In genomic region chr10:116108106-116108505, GRCh38 we compare ENCODE assay signal across 1 cellular context.
TF ChIP-seq lines count a peak whose summit lies in the region.

No MANE protein-coding gene starts in this region.

TF ChIP-seq in GM23338, 12 proteins besides CTCF, POLR2A, EP300 and RAD21 (continued from another document):
- TF ChIP-seq, protein P1, sequence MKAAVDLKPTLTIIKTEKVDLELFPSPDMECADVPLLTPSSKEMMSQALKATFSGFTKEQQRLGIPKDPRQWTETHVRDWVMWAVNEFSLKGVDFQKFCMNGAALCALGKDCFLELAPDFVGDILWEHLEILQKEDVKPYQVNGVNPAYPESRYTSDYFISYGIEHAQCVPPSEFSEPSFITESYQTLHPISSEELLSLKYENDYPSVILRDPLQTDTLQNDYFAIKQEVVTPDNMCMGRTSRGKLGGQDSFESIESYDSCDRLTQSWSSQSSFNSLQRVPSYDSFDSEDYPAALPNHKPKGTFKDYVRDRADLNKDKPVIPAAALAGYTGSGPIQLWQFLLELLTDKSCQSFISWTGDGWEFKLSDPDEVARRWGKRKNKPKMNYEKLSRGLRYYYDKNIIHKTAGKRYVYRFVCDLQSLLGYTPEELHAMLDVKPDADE (IDR thresholded peaks at IDR 0.05): no peak
- no peak for TF ChIP-seq ZNF331 (CRISPR knock-in tag; IDR thresholded peaks at IDR 0.05; ENCODE audit: low read depth)
- TF ChIP-seq EZH2 (IDR thresholded peaks at IDR 0.05; ENCODE audit: low read depth, unreplicated experiment): no peak
- TF ChIP-seq, protein P2, sequence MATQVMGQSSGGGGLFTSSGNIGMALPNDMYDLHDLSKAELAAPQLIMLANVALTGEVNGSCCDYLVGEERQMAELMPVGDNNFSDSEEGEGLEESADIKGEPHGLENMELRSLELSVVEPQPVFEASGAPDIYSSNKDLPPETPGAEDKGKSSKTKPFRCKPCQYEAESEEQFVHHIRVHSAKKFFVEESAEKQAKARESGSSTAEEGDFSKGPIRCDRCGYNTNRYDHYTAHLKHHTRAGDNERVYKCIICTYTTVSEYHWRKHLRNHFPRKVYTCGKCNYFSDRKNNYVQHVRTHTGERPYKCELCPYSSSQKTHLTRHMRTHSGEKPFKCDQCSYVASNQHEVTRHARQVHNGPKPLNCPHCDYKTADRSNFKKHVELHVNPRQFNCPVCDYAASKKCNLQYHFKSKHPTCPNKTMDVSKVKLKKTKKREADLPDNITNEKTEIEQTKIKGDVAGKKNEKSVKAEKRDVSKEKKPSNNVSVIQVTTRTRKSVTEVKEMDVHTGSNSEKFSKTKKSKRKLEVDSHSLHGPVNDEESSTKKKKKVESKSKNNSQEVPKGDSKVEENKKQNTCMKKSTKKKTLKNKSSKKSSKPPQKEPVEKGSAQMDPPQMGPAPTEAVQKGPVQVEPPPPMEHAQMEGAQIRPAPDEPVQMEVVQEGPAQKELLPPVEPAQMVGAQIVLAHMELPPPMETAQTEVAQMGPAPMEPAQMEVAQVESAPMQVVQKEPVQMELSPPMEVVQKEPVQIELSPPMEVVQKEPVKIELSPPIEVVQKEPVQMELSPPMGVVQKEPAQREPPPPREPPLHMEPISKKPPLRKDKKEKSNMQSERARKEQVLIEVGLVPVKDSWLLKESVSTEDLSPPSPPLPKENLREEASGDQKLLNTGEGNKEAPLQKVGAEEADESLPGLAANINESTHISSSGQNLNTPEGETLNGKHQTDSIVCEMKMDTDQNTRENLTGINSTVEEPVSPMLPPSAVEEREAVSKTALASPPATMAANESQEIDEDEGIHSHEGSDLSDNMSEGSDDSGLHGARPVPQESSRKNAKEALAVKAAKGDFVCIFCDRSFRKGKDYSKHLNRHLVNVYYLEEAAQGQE (IDR thresholded peaks at IDR 0.05; ENCODE audit: unreplicated experiment): no peak
- TF ChIP-seq EZH2phosphoT487 (IDR thresholded peaks at IDR 0.05; ENCODE audit: unreplicated experiment): no peak
- no peak for TF ChIP-seq NANOG (IDR thresholded peaks at IDR 0.05; ENCODE audit: borderline replicate concordance)
- no peak for TF ChIP-seq STAT1 (IDR thresholded peaks at IDR 0.05; ENCODE audit: unreplicated experiment)
- TF ChIP-seq, protein P3, sequence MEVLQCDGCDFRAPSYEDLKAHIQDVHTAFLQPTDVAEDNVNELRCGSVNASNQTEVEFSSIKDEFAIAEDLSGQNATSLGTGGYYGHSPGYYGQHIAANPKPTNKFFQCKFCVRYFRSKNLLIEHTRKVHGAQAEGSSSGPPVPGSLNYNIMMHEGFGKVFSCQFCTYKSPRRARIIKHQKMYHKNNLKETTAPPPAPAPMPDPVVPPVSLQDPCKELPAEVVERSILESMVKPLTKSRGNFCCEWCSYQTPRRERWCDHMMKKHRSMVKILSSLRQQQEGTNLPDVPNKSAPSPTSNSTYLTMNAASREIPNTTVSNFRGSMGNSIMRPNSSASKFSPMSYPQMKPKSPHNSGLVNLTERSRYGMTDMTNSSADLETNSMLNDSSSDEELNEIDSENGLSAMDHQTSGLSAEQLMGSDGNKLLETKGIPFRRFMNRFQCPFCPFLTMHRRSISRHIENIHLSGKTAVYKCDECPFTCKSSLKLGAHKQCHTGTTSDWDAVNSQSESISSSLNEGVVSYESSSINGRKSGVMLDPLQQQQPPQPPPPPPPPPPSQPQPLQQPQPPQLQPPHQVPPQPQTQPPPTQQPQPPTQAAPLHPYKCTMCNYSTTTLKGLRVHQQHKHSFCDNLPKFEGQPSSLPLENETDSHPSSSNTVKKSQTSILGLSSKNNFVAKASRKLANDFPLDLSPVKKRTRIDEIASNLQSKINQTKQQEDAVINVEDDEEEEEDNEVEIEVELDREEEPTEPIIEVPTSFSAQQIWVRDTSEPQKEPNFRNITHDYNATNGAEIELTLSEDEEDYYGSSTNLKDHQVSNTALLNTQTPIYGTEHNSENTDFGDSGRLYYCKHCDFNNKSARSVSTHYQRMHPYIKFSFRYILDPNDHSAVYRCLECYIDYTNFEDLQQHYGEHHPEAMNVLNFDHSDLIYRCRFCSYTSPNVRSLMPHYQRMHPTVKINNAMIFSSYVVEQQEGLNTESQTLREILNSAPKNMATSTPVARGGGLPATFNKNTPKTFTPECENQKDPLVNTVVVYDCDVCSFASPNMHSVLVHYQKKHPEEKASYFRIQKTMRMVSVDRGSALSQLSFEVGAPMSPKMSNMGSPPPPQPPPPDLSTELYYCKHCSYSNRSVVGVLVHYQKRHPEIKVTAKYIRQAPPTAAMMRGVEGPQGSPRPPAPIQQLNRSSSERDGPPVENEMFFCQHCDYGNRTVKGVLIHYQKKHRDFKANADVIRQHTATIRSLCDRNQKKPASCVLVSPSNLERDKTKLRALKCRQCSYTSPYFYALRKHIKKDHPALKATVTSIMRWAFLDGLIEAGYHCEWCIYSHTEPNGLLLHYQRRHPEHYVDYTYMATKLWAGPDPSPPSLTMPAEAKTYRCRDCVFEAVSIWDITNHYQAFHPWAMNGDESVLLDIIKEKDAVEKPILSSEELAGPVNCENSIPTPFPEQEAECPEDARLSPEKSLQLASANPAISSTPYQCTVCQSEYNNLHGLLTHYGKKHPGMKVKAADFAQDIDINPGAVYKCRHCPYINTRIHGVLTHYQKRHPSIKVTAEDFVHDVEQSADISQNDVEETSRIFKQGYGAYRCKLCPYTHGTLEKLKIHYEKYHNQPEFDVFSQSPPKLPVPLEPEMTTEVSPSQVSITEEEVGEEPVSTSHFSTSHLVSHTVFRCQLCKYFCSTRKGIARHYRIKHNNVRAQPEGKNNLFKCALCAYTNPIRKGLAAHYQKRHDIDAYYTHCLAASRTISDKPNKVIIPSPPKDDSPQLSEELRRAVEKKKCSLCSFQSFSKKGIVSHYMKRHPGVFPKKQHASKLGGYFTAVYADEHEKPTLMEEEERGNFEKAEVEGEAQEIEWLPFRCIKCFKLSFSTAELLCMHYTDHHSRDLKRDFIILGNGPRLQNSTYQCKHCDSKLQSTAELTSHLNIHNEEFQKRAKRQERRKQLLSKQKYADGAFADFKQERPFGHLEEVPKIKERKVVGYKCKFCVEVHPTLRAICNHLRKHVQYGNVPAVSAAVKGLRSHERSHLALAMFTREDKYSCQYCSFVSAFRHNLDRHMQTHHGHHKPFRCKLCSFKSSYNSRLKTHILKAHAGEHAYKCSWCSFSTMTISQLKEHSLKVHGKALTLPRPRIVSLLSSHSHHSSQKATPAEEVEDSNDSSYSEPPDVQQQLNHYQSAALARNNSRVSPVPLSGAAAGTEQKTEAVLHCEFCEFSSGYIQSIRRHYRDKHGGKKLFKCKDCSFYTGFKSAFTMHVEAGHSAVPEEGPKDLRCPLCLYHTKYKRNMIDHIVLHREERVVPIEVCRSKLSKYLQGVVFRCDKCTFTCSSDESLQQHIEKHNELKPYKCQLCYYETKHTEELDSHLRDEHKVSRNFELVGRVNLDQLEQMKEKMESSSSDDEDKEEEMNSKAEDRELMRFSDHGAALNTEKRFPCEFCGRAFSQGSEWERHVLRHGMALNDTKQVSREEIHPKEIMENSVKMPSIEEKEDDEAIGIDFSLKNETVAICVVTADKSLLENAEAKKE (CRISPR knock-in tag; IDR thresholded peaks at IDR 0.05): no peak
- TF ChIP-seq CREB1 (CRISPR knock-in tag; IDR thresholded peaks at IDR 0.05; ENCODE audit: low read depth): no peak
- TF ChIP-seq JUNB (IDR thresholded peaks at IDR 0.05; ENCODE audit: unreplicated experiment): no peak
- no peak for TF ChIP-seq POLR2AphosphoS5 (IDR thresholded peaks at IDR 0.05; ENCODE audit: low read depth)
